1 cellular context compared by ENCODE assay signal in genomic region chr7:91880413-91881241, GRCh38.
TF ChIP-seq lines count a peak whose summit lies in the region.

A gene with protein sequence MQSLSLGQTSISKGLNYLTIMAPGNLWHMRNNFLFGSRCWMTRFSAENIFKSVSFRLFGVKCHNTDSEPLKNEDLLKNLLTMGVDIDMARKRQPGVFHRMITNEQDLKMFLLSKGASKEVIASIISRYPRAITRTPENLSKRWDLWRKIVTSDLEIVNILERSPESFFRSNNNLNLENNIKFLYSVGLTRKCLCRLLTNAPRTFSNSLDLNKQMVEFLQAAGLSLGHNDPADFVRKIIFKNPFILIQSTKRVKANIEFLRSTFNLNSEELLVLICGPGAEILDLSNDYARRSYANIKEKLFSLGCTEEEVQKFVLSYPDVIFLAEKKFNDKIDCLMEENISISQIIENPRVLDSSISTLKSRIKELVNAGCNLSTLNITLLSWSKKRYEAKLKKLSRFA (minus strand): TSS chr7:91880702. CDS start chr7:91880083, 619 bp downstream.

TF ChIP-seq in K562, 482 proteins besides CTCF, POLR2A, EP300 and RAD21 (continued from another document and continues in another):
- no peak for TF ChIP-seq CBFB (CRISPR knock-in tag; IDR thresholded peaks at IDR 0.05)
- TF ChIP-seq, protein P1, sequence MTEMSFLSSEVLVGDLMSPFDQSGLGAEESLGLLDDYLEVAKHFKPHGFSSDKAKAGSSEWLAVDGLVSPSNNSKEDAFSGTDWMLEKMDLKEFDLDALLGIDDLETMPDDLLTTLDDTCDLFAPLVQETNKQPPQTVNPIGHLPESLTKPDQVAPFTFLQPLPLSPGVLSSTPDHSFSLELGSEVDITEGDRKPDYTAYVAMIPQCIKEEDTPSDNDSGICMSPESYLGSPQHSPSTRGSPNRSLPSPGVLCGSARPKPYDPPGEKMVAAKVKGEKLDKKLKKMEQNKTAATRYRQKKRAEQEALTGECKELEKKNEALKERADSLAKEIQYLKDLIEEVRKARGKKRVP (CRISPR knock-in tag; IDR thresholded peaks at IDR 0.05) = no peak
- TF ChIP-seq, protein P2, sequence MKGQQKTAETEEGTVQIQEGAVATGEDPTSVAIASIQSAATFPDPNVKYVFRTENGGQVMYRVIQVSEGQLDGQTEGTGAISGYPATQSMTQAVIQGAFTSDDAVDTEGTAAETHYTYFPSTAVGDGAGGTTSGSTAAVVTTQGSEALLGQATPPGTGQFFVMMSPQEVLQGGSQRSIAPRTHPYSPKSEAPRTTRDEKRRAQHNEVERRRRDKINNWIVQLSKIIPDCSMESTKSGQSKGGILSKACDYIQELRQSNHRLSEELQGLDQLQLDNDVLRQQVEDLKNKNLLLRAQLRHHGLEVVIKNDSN (CRISPR knock-in tag; IDR thresholded peaks at IDR 0.05) = no peak
- peak; percentile 97; the same call in 1 of the 2 replicates for TF ChIP-seq XRCC5 (IDR thresholded peaks at IDR 0.05; ENCODE audit: low read depth, low read length)
- TF ChIP-seq NFYB (IDR thresholded peaks at IDR 0.05; ENCODE audit: extremely low read depth, insufficient read length) = no peak
- no peak for TF ChIP-seq ZNF512 (tag; IDR thresholded peaks at IDR 0.05)
- TF ChIP-seq ZNF79 (CRISPR knock-in tag; IDR thresholded peaks at IDR 0.05; ENCODE audit: low read depth) = no peak
- peak; percentile 21; the same call in 1 of the 2 replicates for TF ChIP-seq ZFP1 (CRISPR knock-in tag; IDR thresholded peaks at IDR 0.05)
- TF ChIP-seq DACH1 (IDR thresholded peaks at IDR 0.05; ENCODE audit: partially characterized antibody) = no peak
- TF ChIP-seq SOX6 (IDR thresholded peaks at IDR 0.05) = peak; percentile 67
- TF ChIP-seq CBFA2T2 (conservative IDR thresholded peaks at IDR 0.05) = no peak
- TF ChIP-seq JUND (IDR thresholded peaks at IDR 0.05; ENCODE audit: borderline replicate concordance, low read depth, low read length) = peak; percentile 71
- no peak; the same call in 2 of the 3 replicates for TF ChIP-seq JUND (tag; IDR thresholded peaks at IDR 0.05; ENCODE audit: borderline replicate concordance, low read depth, low read length)
- TF ChIP-seq ILK (tag; IDR thresholded peaks at IDR 0.05; ENCODE audit: borderline replicate concordance, low read depth) = no peak
- peak; percentile 75 for TF ChIP-seq L3MBTL2 (IDR thresholded peaks at IDR 0.05)
- no peak for TF ChIP-seq MEIS2 (IDR thresholded peaks at IDR 0.05; ENCODE audit: partially characterized antibody)
- no peak for TF ChIP-seq NCOA4 (IDR thresholded peaks at IDR 0.05; ENCODE audit: partially characterized antibody)
- TF ChIP-seq, protein P3, sequence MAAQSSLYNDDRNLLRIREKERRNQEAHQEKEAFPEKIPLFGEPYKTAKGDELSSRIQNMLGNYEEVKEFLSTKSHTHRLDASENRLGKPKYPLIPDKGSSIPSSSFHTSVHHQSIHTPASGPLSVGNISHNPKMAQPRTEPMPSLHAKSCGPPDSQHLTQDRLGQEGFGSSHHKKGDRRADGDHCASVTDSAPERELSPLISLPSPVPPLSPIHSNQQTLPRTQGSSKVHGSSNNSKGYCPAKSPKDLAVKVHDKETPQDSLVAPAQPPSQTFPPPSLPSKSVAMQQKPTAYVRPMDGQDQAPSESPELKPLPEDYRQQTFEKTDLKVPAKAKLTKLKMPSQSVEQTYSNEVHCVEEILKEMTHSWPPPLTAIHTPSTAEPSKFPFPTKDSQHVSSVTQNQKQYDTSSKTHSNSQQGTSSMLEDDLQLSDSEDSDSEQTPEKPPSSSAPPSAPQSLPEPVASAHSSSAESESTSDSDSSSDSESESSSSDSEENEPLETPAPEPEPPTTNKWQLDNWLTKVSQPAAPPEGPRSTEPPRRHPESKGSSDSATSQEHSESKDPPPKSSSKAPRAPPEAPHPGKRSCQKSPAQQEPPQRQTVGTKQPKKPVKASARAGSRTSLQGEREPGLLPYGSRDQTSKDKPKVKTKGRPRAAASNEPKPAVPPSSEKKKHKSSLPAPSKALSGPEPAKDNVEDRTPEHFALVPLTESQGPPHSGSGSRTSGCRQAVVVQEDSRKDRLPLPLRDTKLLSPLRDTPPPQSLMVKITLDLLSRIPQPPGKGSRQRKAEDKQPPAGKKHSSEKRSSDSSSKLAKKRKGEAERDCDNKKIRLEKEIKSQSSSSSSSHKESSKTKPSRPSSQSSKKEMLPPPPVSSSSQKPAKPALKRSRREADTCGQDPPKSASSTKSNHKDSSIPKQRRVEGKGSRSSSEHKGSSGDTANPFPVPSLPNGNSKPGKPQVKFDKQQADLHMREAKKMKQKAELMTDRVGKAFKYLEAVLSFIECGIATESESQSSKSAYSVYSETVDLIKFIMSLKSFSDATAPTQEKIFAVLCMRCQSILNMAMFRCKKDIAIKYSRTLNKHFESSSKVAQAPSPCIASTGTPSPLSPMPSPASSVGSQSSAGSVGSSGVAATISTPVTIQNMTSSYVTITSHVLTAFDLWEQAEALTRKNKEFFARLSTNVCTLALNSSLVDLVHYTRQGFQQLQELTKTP (IDR thresholded peaks at IDR 0.05; ENCODE audit: low read depth in 1 of 2, partially characterized antibody in 2 of 2) = peak in 1 of 2 experiments; percentile 45
- TF ChIP-seq ESRRB (CRISPR knock-in tag; IDR thresholded peaks at IDR 0.05; ENCODE audit: borderline replicate concordance) = no peak
- TF ChIP-seq ZBED1 (IDR thresholded peaks at IDR 0.05) = 0 out of 2 replicates have a peak, but pooled peaks have one; percentile 66
- no peak for TF ChIP-seq E4F1 (CRISPR knock-in tag; IDR thresholded peaks at IDR 0.05; ENCODE audit: borderline replicate concordance)
- no peak for TF ChIP-seq ZC3H4 (CRISPR knock-in tag; IDR thresholded peaks at IDR 0.05; ENCODE audit: borderline replicate concordance)
- TF ChIP-seq CCAR2 (IDR thresholded peaks at IDR 0.05; ENCODE audit: low read depth, low read length) = no peak
- no peak; the same call in 1 of the 2 replicates for TF ChIP-seq STAG1 (CRISPR knock-in tag; IDR thresholded peaks at IDR 0.05; ENCODE audit: borderline replicate concordance)
- TF ChIP-seq TARDBP (IDR thresholded peaks at IDR 0.05) = 0 out of 2 replicates have a peak, but pooled peaks have one; percentile 66
- TF ChIP-seq CEBPB (tag; IDR thresholded peaks at IDR 0.05) = no peak
- TF ChIP-seq KLF1 (tag; IDR thresholded peaks at IDR 0.05) = peak; percentile 43; the same call in 1 of the 2 replicates
- peak; percentile 75; the same call in 1 of the 2 replicates for TF ChIP-seq MTA1 (IDR thresholded peaks at IDR 0.05; ENCODE audit: borderline replicate concordance)
- TF ChIP-seq ZBTB43 (CRISPR knock-in tag; IDR thresholded peaks at IDR 0.05) = no peak
- TF ChIP-seq SRSF3 (IDR thresholded peaks at IDR 0.05; ENCODE audit: insufficient read depth, low read length) = no peak
- peak; percentile 46 for TF ChIP-seq CREB3L1 (IDR thresholded peaks at IDR 0.05; ENCODE audit: borderline replicate concordance, low read depth)
- no peak for TF ChIP-seq ZNF445 (CRISPR knock-in tag; IDR thresholded peaks at IDR 0.05; ENCODE audit: low read depth)
- peak; percentile 98 for TF ChIP-seq SUPT5H (IDR thresholded peaks at IDR 0.05)
- TF ChIP-seq NFIC (IDR thresholded peaks at IDR 0.05) = peak; percentile 55
- TF ChIP-seq BCL6 (CRISPR knock-in tag; IDR thresholded peaks at IDR 0.05) = no peak
- peak; percentile 74 for TF ChIP-seq KAT2B (IDR thresholded peaks at IDR 0.05; ENCODE audit: low read depth, low read length)
- TF ChIP-seq MBD2 (IDR thresholded peaks at IDR 0.05; ENCODE audit: borderline replicate concordance, low read depth) = peak; percentile 73
- TF ChIP-seq HDGF (IDR thresholded peaks at IDR 0.05) = no peak
- no peak for TF ChIP-seq ZNF324 (CRISPR knock-in tag; IDR thresholded peaks at IDR 0.05)
- TF ChIP-seq, protein P4, sequence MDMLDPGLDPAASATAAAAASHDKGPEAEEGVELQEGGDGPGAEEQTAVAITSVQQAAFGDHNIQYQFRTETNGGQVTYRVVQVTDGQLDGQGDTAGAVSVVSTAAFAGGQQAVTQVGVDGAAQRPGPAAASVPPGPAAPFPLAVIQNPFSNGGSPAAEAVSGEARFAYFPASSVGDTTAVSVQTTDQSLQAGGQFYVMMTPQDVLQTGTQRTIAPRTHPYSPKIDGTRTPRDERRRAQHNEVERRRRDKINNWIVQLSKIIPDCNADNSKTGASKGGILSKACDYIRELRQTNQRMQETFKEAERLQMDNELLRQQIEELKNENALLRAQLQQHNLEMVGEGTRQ (CRISPR knock-in tag; IDR thresholded peaks at IDR 0.05) = no peak
- no peak for TF ChIP-seq ZNF316 (IDR thresholded peaks at IDR 0.05)
- no peak for TF ChIP-seq PCBP2 (IDR thresholded peaks at IDR 0.05; ENCODE audit: low read depth, low read length, poor library complexity, severe bottlenecking)
- TF ChIP-seq ZNF586 (CRISPR knock-in tag; conservative IDR thresholded peaks at IDR 0.05) = no peak
- TF ChIP-seq ZFX (CRISPR knock-in tag; IDR thresholded peaks at IDR 0.05) = peak; percentile 14; the same call in 1 of the 2 replicates
- TF ChIP-seq HNRNPK (IDR thresholded peaks at IDR 0.05; ENCODE audit: low read depth, low read length, poor library complexity, severe bottlenecking) = no peak
- peak; percentile 74 for TF ChIP-seq MAX (CRISPR knock-in tag; IDR thresholded peaks at IDR 0.05)
- no peak for TF ChIP-seq SMARCA4 (IDR thresholded peaks at IDR 0.05)
- peak; percentile 58 for TF ChIP-seq NEUROD1 (IDR thresholded peaks at IDR 0.05; ENCODE audit: borderline replicate concordance, low read depth, low read length, partially characterized antibody)
- TF ChIP-seq, protein P5, sequence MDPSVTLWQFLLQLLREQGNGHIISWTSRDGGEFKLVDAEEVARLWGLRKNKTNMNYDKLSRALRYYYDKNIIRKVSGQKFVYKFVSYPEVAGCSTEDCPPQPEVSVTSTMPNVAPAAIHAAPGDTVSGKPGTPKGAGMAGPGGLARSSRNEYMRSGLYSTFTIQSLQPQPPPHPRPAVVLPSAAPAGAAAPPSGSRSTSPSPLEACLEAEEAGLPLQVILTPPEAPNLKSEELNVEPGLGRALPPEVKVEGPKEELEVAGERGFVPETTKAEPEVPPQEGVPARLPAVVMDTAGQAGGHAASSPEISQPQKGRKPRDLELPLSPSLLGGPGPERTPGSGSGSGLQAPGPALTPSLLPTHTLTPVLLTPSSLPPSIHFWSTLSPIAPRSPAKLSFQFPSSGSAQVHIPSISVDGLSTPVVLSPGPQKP (CRISPR knock-in tag; IDR thresholded peaks at IDR 0.05) = no peak
- peak; percentile 82 for TF ChIP-seq ZZZ3 (IDR thresholded peaks at IDR 0.05)
- no peak for TF ChIP-seq CBFA2T3 (IDR thresholded peaks at IDR 0.05)
- no peak for TF ChIP-seq GTF2F1 (IDR thresholded peaks at IDR 0.05; ENCODE audit: low read depth, low read length)
- TF ChIP-seq HIVEP1 (CRISPR knock-in tag; IDR thresholded peaks at IDR 0.05) = no peak
- no peak for TF ChIP-seq KAT7 (CRISPR knock-in tag; IDR thresholded peaks at IDR 0.05; ENCODE audit: borderline replicate concordance)
- no peak; the same call in 1 of the 2 replicates for TF ChIP-seq ZNF41 (CRISPR knock-in tag; conservative IDR thresholded peaks at IDR 0.05)
- TF ChIP-seq DNMT1 (IDR thresholded peaks at IDR 0.05) = no peak
